ENCODE assay signal across 8 cellular contexts in the genomic region with DNA sequence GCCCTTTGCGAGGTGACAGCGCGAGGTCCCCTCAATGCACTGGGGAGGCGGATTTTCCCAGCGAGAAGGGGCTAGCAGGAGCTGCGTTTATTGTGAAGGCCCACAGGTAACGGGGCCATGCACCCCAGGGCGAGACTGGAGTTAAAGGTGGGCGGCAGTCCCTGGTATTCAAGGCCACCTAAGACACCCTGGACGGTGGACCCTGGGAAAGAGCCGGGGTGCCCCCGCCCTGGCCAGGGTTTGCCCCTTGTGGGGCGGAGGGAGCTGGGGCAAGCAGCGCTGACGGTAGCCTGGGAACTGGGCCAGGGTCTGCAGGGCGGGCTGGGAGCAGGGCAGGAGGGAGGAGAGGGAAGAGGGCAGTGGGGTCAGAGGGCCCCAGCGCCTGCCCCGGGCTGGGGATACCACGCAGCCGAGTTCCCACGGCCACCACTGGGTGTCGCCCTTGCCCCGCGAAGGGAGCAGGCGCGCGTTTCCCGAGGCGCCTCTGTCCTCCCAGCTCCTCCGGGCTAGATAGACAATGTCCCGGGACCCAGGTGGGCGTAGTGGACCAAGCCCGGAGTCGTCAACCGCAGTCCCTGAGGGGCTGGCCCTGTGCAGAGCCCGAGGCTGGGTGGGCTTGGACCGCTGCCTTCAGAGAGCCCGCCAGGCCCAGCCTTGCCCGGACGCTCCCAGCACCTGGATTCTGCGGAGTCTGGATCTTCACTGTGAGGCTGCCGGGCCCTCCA.
DNase-seq lines count a peak whose midpoint lies in the region; ATAC-seq and TF ChIP-seq lines count a peak whose summit lies in the region.

No MANE protein-coding gene starts in this region.

- H2AFZ ChIP-seq in hepatocyte (peak overlapping the region; percentile 60), smooth muscle cell (ENCODE audit: low read depth) (no peak overlapping the region)

- H3K27ac Mint-ChIP-seq in CD4-positive, CD25-positive, alpha-beta regulatory T cell = peak overlapping the region in 1 of 3 donors; percentile 31

- H3K9me2 ChIP-seq in hepatocyte (replicated peaks; ENCODE audit: insufficient read depth) = no peaks in the 10 kb centered on the region

- TF ChIP-seq CTCF in hepatocyte (IDR thresholded peaks at IDR 0.05; ENCODE audit: poor library complexity) (peak; percentile 93), smooth muscle cell (IDR thresholded peaks at IDR 0.05; ENCODE audit: borderline replicate concordance, insufficient read depth, poor library complexity, severe bottlenecking) (peak; percentile 97)

- H3K4me3 ChIP-seq in CD4-positive, CD25-positive, alpha-beta regulatory T cell (ENCODE audit: low read depth, low read length) = no peak overlapping the region
- H3K4me3 ChIP-seq in hepatocyte = no peak overlapping the region
- peak overlapping the region; percentile 36 for H3K4me3 ChIP-seq in smooth muscle cell

- no peak overlapping the region for H3K27ac ChIP-seq in CD4-positive, CD25-positive, alpha-beta regulatory T cell (ENCODE audit: insufficient read depth, low read length, poor library complexity, severe bottlenecking)
- no peak overlapping the region for H3K27ac ChIP-seq in hepatocyte
- no peak overlapping the region for H3K27ac ChIP-seq in smooth muscle cell (ENCODE audit: low read depth)

- peaks cover 15% of the 10 kb centered on the region for H3K4me1 ChIP-seq in CD4-positive, CD25-positive, alpha-beta regulatory T cell (ENCODE audit: control insufficient read depth, insufficient read depth, low read length, poor library complexity, severe bottlenecking)
- H3K4me1 ChIP-seq in hepatocyte (ENCODE audit: insufficient read depth) (no peaks in the 10 kb centered on the region), smooth muscle cell (ENCODE audit: low read depth) (no peaks in the 10 kb centered on the region)

- H3K9me3 ChIP-seq in CD4-positive, CD25-positive, alpha-beta regulatory T cell (ENCODE audit: control insufficient read depth in 2 of 2, low read length in 2 of 2) = no peaks in the 10 kb centered on the region
- H3K9me3 ChIP-seq in hepatocyte (ENCODE audit: low read depth) = no peaks in the 10 kb centered on the region
- H3K9me3 ChIP-seq in smooth muscle cell (replicated peaks; ENCODE audit: low read depth) = no peaks in the 10 kb centered on the region

- WGBS in hepatocyte (ENCODE audit: low lambda C conversion rate, missing lambda C conversion rate) = 45% methylated on average over 37 of the region's 42 CpGs
- WGBS in smooth muscle cell (ENCODE audit: low lambda C conversion rate) = 37% methylated on average over 37 of the region's 42 CpGs

- no peak overlapping the region for H3K9ac ChIP-seq in smooth muscle cell (ENCODE audit: low read depth)

- H3K4me2 ChIP-seq in hepatocyte (peak overlapping the region; percentile 77), smooth muscle cell (peak overlapping the region; percentile 83)

- no peaks in the 10 kb centered on the region for H3K9me3 Mint-ChIP-seq in CD4-positive, CD25-positive, alpha-beta regulatory T cell

- H3K27me3 ChIP-seq in CD4-positive, CD25-positive, alpha-beta regulatory T cell (ENCODE audit: control insufficient read depth, insufficient read depth, low read length) = no peaks in the 10 kb centered on the region
- H3K27me3 ChIP-seq in hepatocyte = no peaks in the 10 kb centered on the region
- H3K27me3 ChIP-seq in smooth muscle cell (ENCODE audit: low read depth) = no peaks in the 10 kb centered on the region

- H3K27me3 Mint-ChIP-seq in CD4-positive, CD25-positive, alpha-beta regulatory T cell = no peaks in the 10 kb centered on the region

- peaks cover 0 to 12% (median 9%) of the 10 kb centered on the region in 4 donors for H3K4me1 Mint-ChIP-seq in CD4-positive, CD25-positive, alpha-beta regulatory T cell

- DNase-seq in CD4-positive, CD25-positive, alpha-beta regulatory T cell = peak; percentile 44 to 53 (median 53)
- DNase-seq in T follicular helper cell (ENCODE audit: low read depth) (peak; percentile 44), amygdala (lab: John Stamatoyannopoulos, UW) (peak in 40 of 56 donors; percentile 2 to 72 (median 28)), hepatocyte (ENCODE audit: low spot score) (peak; percentile 78), smooth muscle cell (lab: John Stamatoyannopoulos, UW; ENCODE audit: unreplicated experiment) (peak; percentile 25)

- peak; percentile 61 to 68 for ATAC-seq in CD4-positive, CD25-positive, alpha-beta regulatory T cell (ENCODE audit: low read depth in 2 of 2)
- ATAC-seq in GM19452 (IDR thresholded peaks at IDR 0.05; ENCODE audit: unreplicated experiment) (peak; percentile 86), HG03469 (IDR thresholded peaks at IDR 0.05; ENCODE audit: unreplicated experiment) (peak; percentile 73), GM19023 (IDR thresholded peaks at IDR 0.05; ENCODE audit: unreplicated experiment) (no peak)

- no peaks in the 10 kb centered on the region for H3F3A ChIP-seq in smooth muscle cell (ENCODE audit: low read depth)

- H3K79me2 ChIP-seq in hepatocyte (no peaks in the 10 kb centered on the region), smooth muscle cell (ENCODE audit: low read depth) (no peaks in the 10 kb centered on the region)

- H3K36me3 Mint-ChIP-seq in CD4-positive, CD25-positive, alpha-beta regulatory T cell = no peaks in the 10 kb centered on the region

- no peaks in the 10 kb centered on the region for H3K36me3 ChIP-seq in CD4-positive, CD25-positive, alpha-beta regulatory T cell (ENCODE audit: control insufficient read depth, insufficient read depth, low read length)
- no peaks in the 10 kb centered on the region for H3K36me3 ChIP-seq in hepatocyte (replicated peaks; ENCODE audit: insufficient read depth, low read depth)
- H3K36me3 ChIP-seq in smooth muscle cell (ENCODE audit: low read depth) = no peaks in the 10 kb centered on the region

- H4K20me1 ChIP-seq in hepatocyte (ENCODE audit: insufficient read depth, poor library complexity, severe bottlenecking) = no peaks in the 10 kb centered on the region
- no peaks in the 10 kb centered on the region for H4K20me1 ChIP-seq in smooth muscle cell (ENCODE audit: low read depth)

- no peak overlapping the region for H3K4me3 Mint-ChIP-seq in CD4-positive, CD25-positive, alpha-beta regulatory T cell

Comparison
In these comparisons a context has a peak if more than half of its experiments do, and no peak if none do; other contexts are left out.
1. DNase-seq: peak in every context shown above with its lines; median percentile 78 in hepatocyte; 53 in CD4-positive, CD25-positive, alpha-beta regulatory T cell; 44 in T follicular helper cell; 28 in amygdala; 25 in smooth muscle cell.